Comparison of ENCODE assay signal across 19 cellular contexts in genomic region chr13:72435251-72435650, GRCh38.
DNase-seq lines count a peak whose midpoint lies in the region; TF ChIP-seq lines count a peak whose summit lies in the region.
"Had no signal": no experiment of that assay in that cellular context is flagged by ENCODE, and none has a peak within 500 bp of the region (broad histone marks: within the 10 kb centered on the region; RNA-seq: fewer than 3 reads in every experiment).

No MANE protein-coding gene starts in this region.

- TF ChIP-seq CTCF in LNCaP clone FGC (IDR thresholded peaks at IDR 0.05; ENCODE audit: control insufficient read depth, extremely low read depth, insufficient read depth): no peak

- peak; percentile 6 for DNase-seq in DMS 273 (lab: John Stamatoyannopoulos, UW; ENCODE audit: unreplicated experiment)
- no peak for DNase-seq in DMS 273 treated with DMSO at 0.1 percent for 48 hours (lab: John Stamatoyannopoulos, UW)
- peak; percentile 10 for DNase-seq in LNCaP clone FGC (ENCODE audit: low read depth)
- DNase-seq in cerebellar cortex (ENCODE audit: low spot score): peak; percentile 69
- no peak for DNase-seq in ureter (ENCODE audit: low spot score)
- DNase-seq in NCI-H1694 (lab: John Stamatoyannopoulos, UW): no peak
- DNase-seq: ACHN; AML-193; BE2C; CD4-positive, alpha-beta T cell; CD8-positive, alpha-beta memory T cell; DMS79; EL; GF-D8; GOT3; HFFc6 had no signal

- no peak overlapping the region for H3K4me3 ChIP-seq in LNCaP clone FGC (ENCODE audit: low read depth, low read length)
- H3K4me3 ChIP-seq: A549; BLaER1 treated with 17β-estradiol and CSF1 and Interleukin-3, amounts not matched to agents 10 nM and 100 nM; HAP-1 had no signal

Comparison
In these comparisons a context has a peak if more than half of its experiments do, and no peak if none do; other contexts are left out.
1. DNase-seq: peak in DMS 273 (single experiment), LNCaP clone FGC (single experiment) and cerebellar cortex (single experiment); none in DMS 273 treated with DMSO at 0.1 percent for 48 hours (single experiment), ureter (single experiment) and NCI-H1694 (single experiment).